Comparison of ENCODE assay signal across 1 cellular context in the genomic region with DNA sequence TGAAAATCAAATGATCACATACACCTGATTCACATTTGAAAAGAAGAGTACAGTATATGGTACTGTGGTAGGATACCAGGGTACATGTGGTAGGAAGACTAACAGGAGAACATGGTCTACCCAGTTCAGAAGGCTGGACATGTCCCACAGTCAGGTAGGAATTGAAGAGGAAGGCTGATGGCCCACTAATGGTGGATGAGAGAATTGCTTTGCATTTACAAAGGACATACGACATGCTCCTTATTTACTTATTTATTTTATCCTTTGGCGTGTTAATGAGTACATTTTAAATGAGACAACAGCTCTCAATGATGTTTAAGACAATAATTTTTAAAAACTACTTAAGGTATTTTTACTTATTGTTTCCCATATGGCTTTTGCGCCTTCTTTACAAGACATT.
TF ChIP-seq lines count a peak whose summit lies in the region.

No MANE protein-coding gene starts in this region.

TF ChIP-seq in K562, 482 proteins besides CTCF, POLR2A, EP300 and RAD21:
- TF ChIP-seq KDM1A (IDR thresholded peaks at IDR 0.05) (no peak), SMC3 (conservative IDR thresholded peaks at IDR 0.05; ENCODE audit: insufficient read depth, low read depth, low read length) (0 out of 2 replicates have a peak, but pooled peaks have one; percentile 19), RBM15 (IDR thresholded peaks at IDR 0.05; ENCODE audit: insufficient read depth, low read length) (no peak), MEIS2 (IDR thresholded peaks at IDR 0.05; ENCODE audit: partially characterized antibody) (no peak), PYGO2 (tag; IDR thresholded peaks at IDR 0.05) (no peak), FOXK2 (conservative IDR thresholded peaks at IDR 0.05 in 1 of 2, IDR thresholded peaks at IDR 0.05 in 1 of 2; ENCODE audit: low read depth in 2 of 2) (peak; percentile 67 to 79)
- TF ChIP-seq, protein P1, sequence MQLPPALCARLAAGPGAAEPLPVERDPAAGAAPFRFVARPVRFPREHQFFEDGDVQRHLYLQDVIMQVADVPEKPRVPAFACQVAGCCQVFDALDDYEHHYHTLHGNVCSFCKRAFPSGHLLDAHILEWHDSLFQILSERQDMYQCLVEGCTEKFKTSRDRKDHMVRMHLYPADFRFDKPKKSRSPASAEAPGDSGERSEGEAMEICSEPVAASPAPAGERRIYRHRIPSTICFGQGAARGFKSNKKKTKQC (CRISPR knock-in tag; IDR thresholded peaks at IDR 0.05): no peak
- TF ChIP-seq, protein P2, sequence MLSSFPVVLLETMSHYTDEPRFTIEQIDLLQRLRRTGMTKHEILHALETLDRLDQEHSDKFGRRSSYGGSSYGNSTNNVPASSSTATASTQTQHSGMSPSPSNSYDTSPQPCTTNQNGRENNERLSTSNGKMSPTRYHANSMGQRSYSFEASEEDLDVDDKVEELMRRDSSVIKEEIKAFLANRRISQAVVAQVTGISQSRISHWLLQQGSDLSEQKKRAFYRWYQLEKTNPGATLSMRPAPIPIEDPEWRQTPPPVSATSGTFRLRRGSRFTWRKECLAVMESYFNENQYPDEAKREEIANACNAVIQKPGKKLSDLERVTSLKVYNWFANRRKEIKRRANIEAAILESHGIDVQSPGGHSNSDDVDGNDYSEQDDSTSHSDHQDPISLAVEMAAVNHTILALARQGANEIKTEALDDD (IDR thresholded peaks at IDR 0.05): 0 out of 2 replicates have a peak, but pooled peaks have one; percentile 12
- TF ChIP-seq, protein P3, sequence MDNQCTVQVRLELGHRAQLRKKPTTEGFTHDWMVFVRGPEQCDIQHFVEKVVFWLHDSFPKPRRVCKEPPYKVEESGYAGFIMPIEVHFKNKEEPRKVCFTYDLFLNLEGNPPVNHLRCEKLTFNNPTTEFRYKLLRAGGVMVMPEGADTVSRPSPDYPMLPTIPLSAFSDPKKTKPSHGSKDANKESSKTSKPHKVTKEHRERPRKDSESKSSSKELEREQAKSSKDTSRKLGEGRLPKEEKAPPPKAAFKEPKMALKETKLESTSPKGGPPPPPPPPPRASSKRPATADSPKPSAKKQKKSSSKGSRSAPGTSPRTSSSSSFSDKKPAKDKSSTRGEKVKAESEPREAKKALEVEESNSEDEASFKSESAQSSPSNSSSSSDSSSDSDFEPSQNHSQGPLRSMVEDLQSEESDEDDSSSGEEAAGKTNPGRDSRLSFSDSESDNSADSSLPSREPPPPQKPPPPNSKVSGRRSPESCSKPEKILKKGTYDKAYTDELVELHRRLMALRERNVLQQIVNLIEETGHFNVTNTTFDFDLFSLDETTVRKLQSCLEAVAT (IDR thresholded peaks at IDR 0.05): 0 out of 4 replicates have a peak, but pooled peaks of 1 of the 2 experiments have one; percentile 18
- TF ChIP-seq, protein P4, sequence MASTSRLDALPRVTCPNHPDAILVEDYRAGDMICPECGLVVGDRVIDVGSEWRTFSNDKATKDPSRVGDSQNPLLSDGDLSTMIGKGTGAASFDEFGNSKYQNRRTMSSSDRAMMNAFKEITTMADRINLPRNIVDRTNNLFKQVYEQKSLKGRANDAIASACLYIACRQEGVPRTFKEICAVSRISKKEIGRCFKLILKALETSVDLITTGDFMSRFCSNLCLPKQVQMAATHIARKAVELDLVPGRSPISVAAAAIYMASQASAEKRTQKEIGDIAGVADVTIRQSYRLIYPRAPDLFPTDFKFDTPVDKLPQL (IDR thresholded peaks at IDR 0.05; ENCODE audit: extremely low read depth, insufficient read length): no peak
